2 cellular contexts compared by ENCODE assay signal in the genomic region with DNA sequence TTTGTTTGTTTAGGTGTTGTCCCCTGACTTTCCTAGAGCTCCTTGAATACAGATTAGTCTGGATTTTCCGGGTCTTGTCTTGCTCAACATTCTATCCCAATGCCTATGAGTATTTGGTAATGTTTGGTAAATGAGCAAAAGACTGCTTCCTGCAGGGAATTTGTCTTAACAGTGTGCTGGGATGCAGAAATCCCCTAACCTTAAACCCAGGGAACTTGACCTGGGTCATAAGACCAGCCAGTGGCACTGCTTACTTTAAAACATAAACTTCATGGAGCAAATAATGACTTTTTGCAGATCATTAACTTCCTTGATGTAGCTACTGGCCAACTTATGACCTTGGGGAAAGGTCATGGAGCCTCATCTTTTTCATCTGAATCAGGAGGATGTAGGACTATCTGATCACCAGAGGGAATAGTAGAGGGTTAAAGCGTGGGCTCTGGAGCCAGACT.
TF ChIP-seq lines count a peak whose summit lies in the region.

No MANE protein-coding gene starts in this region.

TF ChIP-seq in K562, 482 proteins besides CTCF, POLR2A, EP300 and RAD21 (continued from another document):
- TF ChIP-seq ZNF253 (CRISPR knock-in tag; conservative IDR thresholded peaks at IDR 0.05): no peak

TF ChIP-seq in liver, 16 proteins besides CTCF, POLR2A, EP300 and RAD21 (continued from another document):
- TF ChIP-seq SP1 (IDR thresholded peaks at IDR 0.05) (peak; percentile 27), FOXA1 (IDR thresholded peaks at IDR 0.05) (no peak), HNF4A (conservative IDR thresholded peaks at IDR 0.05) (peak; percentile 42 to 58)
- TF ChIP-seq, protein P1, sequence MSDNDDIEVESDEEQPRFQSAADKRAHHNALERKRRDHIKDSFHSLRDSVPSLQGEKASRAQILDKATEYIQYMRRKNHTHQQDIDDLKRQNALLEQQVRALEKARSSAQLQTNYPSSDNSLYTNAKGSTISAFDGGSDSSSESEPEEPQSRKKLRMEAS (IDR thresholded peaks at IDR 0.05): no peak
